17 cellular contexts compared by ENCODE assay signal in the genomic region with DNA sequence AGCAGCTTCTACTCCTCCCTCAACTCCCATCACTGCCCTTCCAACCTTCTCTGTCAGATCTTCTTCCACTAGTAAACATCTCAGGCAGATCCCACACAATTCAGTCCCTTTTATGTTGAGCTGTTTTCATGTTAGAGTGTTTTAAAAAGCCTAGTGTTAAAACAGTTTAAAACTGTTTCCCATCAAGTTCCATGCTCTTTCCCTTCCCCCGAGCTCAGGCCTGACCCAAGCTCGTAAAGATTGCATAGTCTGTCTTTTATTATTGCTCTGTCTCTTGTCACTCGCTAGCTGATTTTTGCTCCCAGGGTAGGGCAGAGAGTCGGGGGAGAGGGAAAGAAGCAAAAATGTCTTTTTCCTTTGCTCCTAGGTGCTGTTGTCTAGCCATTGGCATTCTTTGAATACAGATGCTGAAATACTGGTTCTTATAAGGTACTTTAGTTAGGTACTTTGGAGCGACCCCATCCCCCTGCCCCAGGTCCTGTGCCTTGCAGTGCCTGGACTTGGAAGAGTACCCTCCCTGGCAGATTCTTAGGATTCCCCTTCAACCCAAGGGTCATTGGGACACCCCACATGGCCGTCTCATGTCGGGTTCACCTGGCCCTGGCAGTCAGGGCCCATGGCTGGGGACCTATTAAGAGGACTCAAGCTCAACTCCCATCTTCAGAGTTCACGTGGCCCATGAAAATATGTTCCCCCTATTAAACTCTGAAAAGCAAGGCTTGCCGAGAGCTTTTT.
"Had no signal": no experiment of that assay in that cellular context is flagged by ENCODE, and none has a peak within 500 bp of the region (broad histone marks: within the 10 kb centered on the region; RNA-seq: fewer than 3 reads in every experiment).

No MANE protein-coding gene starts in this region.

- H3K4me3 Mint-ChIP-seq: activated CD4-positive, alpha-beta memory T cell treated with anti-CD3 and anti-CD28 coated beads for 36 hours; activated CD4-positive, alpha-beta T cell treated with anti-CD3 and anti-CD28 coated beads for 36 hours; activated naive CD8-positive, alpha-beta T cell; stimulated activated effector memory CD8-positive, alpha-beta T cell treated with anti-CD3 and anti-CD28 coated beads, Interleukin-12 subunit alpha, Interleukin-12 subunit beta, amount 100 ng/mL, for 72 hours; T-helper 17 cell had no signal

- H3K9me3 Mint-ChIP-seq: activated CD4-positive, alpha-beta memory T cell treated with anti-CD3 and anti-CD28 coated beads for 36 hours; stimulated activated effector memory CD8-positive, alpha-beta T cell treated with anti-CD3 and anti-CD28 coated beads, Interleukin-12 subunit alpha, Interleukin-12 subunit beta, amount 100 ng/mL, for 72 hours had no signal

- H3K4me3 ChIP-seq: gastroesophageal sphincter, left ventricle myocardium inferior, pancreas, thoracic aorta had no signal

- DNase-seq: activated CD4-positive, alpha-beta memory T cell treated with anti-CD3 and anti-CD28 coated beads for 36 hours; activated CD4-positive, alpha-beta T cell treated with anti-CD3 and anti-CD28 coated beads for 36 hours; activated gamma-delta T cell treated with Interleukin-2 at 50 U/mL for 16 hours; activated T-cell treated with anti-CD3 and anti-CD28 coated beads, Interleukin-2, amount 50 U/mL, for 48 hours; amygdala; cerebellar nuclear complex; dermis blood vessel endothelial cell; left ventricle myocardium inferior; mesenchymal stem cell; T-helper 17 cell had no signal

- H3K9me3 ChIP-seq: gastroesophageal sphincter, left ventricle myocardium inferior, pancreas, thoracic aorta had no signal

- H3K27ac Mint-ChIP-seq: activated CD4-positive, alpha-beta memory T cell treated with anti-CD3 and anti-CD28 coated beads for 36 hours; activated CD4-positive, alpha-beta T cell treated with anti-CD3 and anti-CD28 coated beads for 36 hours; activated naive CD8-positive, alpha-beta T cell; stimulated activated effector memory CD8-positive, alpha-beta T cell treated with anti-CD3 and anti-CD28 coated beads, Interleukin-12 subunit alpha, Interleukin-12 subunit beta, amount 100 ng/mL, for 72 hours; T-helper 17 cell had no signal

- H3K27me3 ChIP-seq: gastroesophageal sphincter, pancreas had no signal

- FAIRE-seq: islet of Langerhans, pancreas had no signal

- H3K4me1 ChIP-seq: gastroesophageal sphincter had no signal

- H3K36me3 Mint-ChIP-seq: activated CD4-positive, alpha-beta memory T cell treated with anti-CD3 and anti-CD28 coated beads for 36 hours; activated naive CD8-positive, alpha-beta T cell; stimulated activated effector memory CD8-positive, alpha-beta T cell treated with anti-CD3 and anti-CD28 coated beads, Interleukin-12 subunit alpha, Interleukin-12 subunit beta, amount 100 ng/mL, for 72 hours had no signal

- H3K4me1 Mint-ChIP-seq: activated CD4-positive, alpha-beta T cell treated with anti-CD3 and anti-CD28 coated beads for 36 hours; T-helper 17 cell had no signal

- H3K27ac ChIP-seq: gastroesophageal sphincter, left ventricle myocardium inferior, pancreas, thoracic aorta had no signal

- H3K36me3 ChIP-seq: gastroesophageal sphincter, left ventricle myocardium inferior, pancreas, thoracic aorta had no signal

- ATAC-seq: activated CD4-positive, alpha-beta T cell treated with anti-CD3 and anti-CD28 coated beads for 36 hours; gastroesophageal sphincter; sciatic nerve; T-helper 17 cell had no signal
